Comparison of ENCODE assay signal across 18 cellular contexts in the genomic region with DNA sequence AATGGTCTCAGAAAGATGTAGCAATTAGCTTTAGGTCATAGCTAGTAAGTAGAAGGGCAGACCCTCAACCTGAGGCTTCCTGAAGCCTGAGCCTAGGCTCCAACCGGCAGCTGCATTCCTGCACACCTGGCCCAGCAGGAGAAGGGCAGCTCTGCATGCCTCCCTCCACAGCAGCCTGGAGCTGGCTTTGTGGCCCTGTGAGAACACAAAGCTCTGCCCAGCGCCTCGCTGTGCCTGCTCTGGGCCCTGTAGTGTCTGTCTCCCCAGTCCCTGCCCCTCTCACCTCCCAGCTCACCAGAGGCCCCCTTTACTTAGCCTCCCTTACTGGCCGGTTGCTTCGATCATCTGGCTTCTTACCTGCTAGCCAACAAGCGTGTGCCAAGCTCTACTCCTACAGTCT. TPM values are rescaled to one million over a fixed set of nuclear protein-coding genes. Genes with fewer than 3 reads are reported as not detected.
DNase-seq lines count a peak whose midpoint lies in the region; ATAC-seq and TF ChIP-seq lines count a peak whose summit lies in the region.
"Had no signal": no experiment of that assay in that cellular context is flagged by ENCODE, and none has a peak within 500 bp of the region (broad histone marks: within the 10 kb centered on the region; RNA-seq: fewer than 3 reads in every experiment).

No MANE protein-coding gene starts in this region.

- 95 to 99% (median 97%) methylated on average over 6 of the region's 6 CpGs for WGBS in spleen, 5 donors
- 71 to 80% methylated on average over 5 to 6 of the region's 6 CpGs for WGBS in body of pancreas, 2 donors

- peaks cover under 1% of the 10 kb centered on the region; the same call in 1 of the 2 replicates for H3K79me2 ChIP-seq in GM23338 (replicated peaks; ENCODE audit: insufficient read depth)

- no peak overlapping the region for H3K4me2 ChIP-seq in GM23338

- TF ChIP-seq CTCF in GM23338 (conservative IDR thresholded peaks at IDR 0.05; ENCODE audit: low read depth in 2 of 2) = no peak
- no peak for TF ChIP-seq CTCF in RWPE1 (conservative IDR thresholded peaks at IDR 0.05; ENCODE audit: low read depth)
- TF ChIP-seq CTCF in spleen (IDR thresholded peaks at IDR 0.05 in 8 of 11, conservative IDR thresholded peaks at IDR 0.05 in 3 of 11) = no peak
- no peak for TF ChIP-seq CTCF in GM20000 (IDR thresholded peaks at IDR 0.05; ENCODE audit: extremely low read depth, missing control alignments)
- no peak for TF ChIP-seq CTCF in body of pancreas (IDR thresholded peaks at IDR 0.05)

- TF ChIP-seq POLR2A in spleen (IDR thresholded peaks at IDR 0.05) (no peak), body of pancreas (IDR thresholded peaks at IDR 0.05) (no peak)

- H3K4me3 ChIP-seq in GM23338 = no peak overlapping the region
- H3K4me3 ChIP-seq in spleen = no peak overlapping the region
- no peak overlapping the region for H3K4me3 ChIP-seq in body of pancreas
- H3K4me3 ChIP-seq: GM23248 had no signal

- H3K4me1 Mint-ChIP-seq in GM23338 (no peaks in the 10 kb centered on the region), memory B cell (peaks cover 23% of the 10 kb centered on the region)

- H3K27ac Mint-ChIP-seq in GM23338 (no peak overlapping the region), memory B cell (peak overlapping the region; percentile 50)

- H3K9me3 ChIP-seq in spleen = no peaks in the 10 kb centered on the region
- H3K9me3 ChIP-seq in body of pancreas = no peaks in the 10 kb centered on the region

- H3K36me3 ChIP-seq in GM23338 (ENCODE audit: insufficient read depth) = peaks cover 17% of the 10 kb centered on the region; the same call in 1 of the 2 replicates
- peaks cover 5 to 91% (median 66%) of the 10 kb centered on the region in 6 donors for H3K36me3 ChIP-seq in spleen
- H3K36me3 ChIP-seq in body of pancreas (replicated peaks in 1 of 2; ENCODE audit: insufficient read depth in 1 of 2, low read depth in 2 of 2) = peaks cover 35 to 43% of the 10 kb centered on the region in 2 donors

- H3K4me1 ChIP-seq in GM23338 (ENCODE audit: insufficient read depth) (no peaks in the 10 kb centered on the region), spleen (peaks cover under 1 to 48% (median 31%) of the 10 kb centered on the region in 6 donors), body of pancreas (peaks cover 22% of the 10 kb centered on the region)

- no peaks in the 10 kb centered on the region for H3K9me3 Mint-ChIP-seq in GM23338
- no peaks in the 10 kb centered on the region for H3K9me3 Mint-ChIP-seq in memory B cell
- H3K9me3 Mint-ChIP-seq: CD4-positive, alpha-beta memory T cell; H9 had no signal

- H3K9me2 ChIP-seq in GM23338 (ENCODE audit: insufficient read depth) = no peaks in the 10 kb centered on the region

- H3K4me3 Mint-ChIP-seq in GM23338 = no peak overlapping the region
- H3K4me3 Mint-ChIP-seq in memory B cell = no peak overlapping the region
- H3K4me3 Mint-ChIP-seq: CD4-positive, alpha-beta memory T cell had no signal

- H4K20me1 ChIP-seq in GM23338 (replicated peaks; ENCODE audit: insufficient read depth) = no peaks in the 10 kb centered on the region

- POLR2A ChIA-PET in RWPE1 (lab: Yijun Ruan, JAX; ENCODE audit: low non-redundant PET) = no interaction called here

- H3K36me3 Mint-ChIP-seq in GM23338 (ENCODE audit: low read depth) (peaks cover 55% of the 10 kb centered on the region), memory B cell (peaks cover 19% of the 10 kb centered on the region)

- no peak for DNase-seq in GM23338 (ENCODE audit: low spot score)
- no peak for DNase-seq in RWPE1 (ENCODE audit: low spot score)
- no peak for DNase-seq in memory B cell (ENCODE audit: low spot score in 2 of 2)
- DNase-seq in spleen = peak; percentile 64
- DNase-seq in GM20000 (ENCODE audit: low spot score) = no peak
- no peak for DNase-seq in NCI-H146 (lab: John Stamatoyannopoulos, UW)
- DNase-seq in body of pancreas = no peak
- DNase-seq: C1 segment of cervical spinal cord; Calu3; CD4-positive, alpha-beta memory T cell; COR-L47; DMS53; DMS79 treated with DMSO at 0.1 percent for 48 hours; GF-D8; GM23248; H9 had no signal

- no peak overlapping the region for H2AFZ ChIP-seq in GM23338
- H2AFZ ChIP-seq: GM23248 had no signal

- intact Hi-C loops in spleen (cut with DNase I; ENCODE audit: low total_unique reads) (no loop called here), body of pancreas (cut with DNase I) (no loop called here)

- H3K27me3 Mint-ChIP-seq in GM23338 (ENCODE audit: insufficient read depth, low read depth, poor library complexity) (peaks cover 4% of the 10 kb centered on the region), memory B cell (no peaks in the 10 kb centered on the region)
- H3K27me3 Mint-ChIP-seq: CD4-positive, alpha-beta memory T cell had no signal

- no peak overlapping the region for H3K27ac ChIP-seq in GM23338 (ENCODE audit: low read depth)
- H3K27ac ChIP-seq in RWPE1 = peak overlapping the region; percentile 17; the same call in 1 of the 2 replicates
- H3K27ac ChIP-seq in spleen = peak overlapping the region in 1 of 8 donors; percentile 80
- H3K27ac ChIP-seq in body of pancreas = no peak overlapping the region
- H3K27ac ChIP-seq: GM23248 had no signal

- ATAC-seq in GM23338 = peak; percentile 43
- no peak for ATAC-seq in memory B cell (ENCODE audit: low read depth)
- no peak for ATAC-seq in HG03469 (IDR thresholded peaks at IDR 0.05; ENCODE audit: unreplicated experiment)
- ATAC-seq in body of pancreas = no peak
- ATAC-seq: HCT116 had no signal

- H3K27me3 ChIP-seq in GM23338 (ENCODE audit: insufficient read depth) (no peaks in the 10 kb centered on the region), spleen (replicated peaks in 1 of 7) (no peaks in the 10 kb centered on the region), body of pancreas (no peaks in the 10 kb centered on the region)

- H3F3A ChIP-seq in GM23338 (replicated peaks; ENCODE audit: low read depth) = no peaks in the 10 kb centered on the region

- CTCF ChIA-PET in RWPE1 (lab: Yijun Ruan, JAX) = interaction anchor here (1.1 to 1.4 kb wide), 2 partner anchors 11 to 23 kb away, joined by 3 to 6 read pairs; no protein-coding TSS in a partner anchor

TF ChIP-seq in GM23338, 12 proteins besides CTCF, POLR2A, EP300 and RAD21 (continues in another document):
- TF ChIP-seq, protein P1, sequence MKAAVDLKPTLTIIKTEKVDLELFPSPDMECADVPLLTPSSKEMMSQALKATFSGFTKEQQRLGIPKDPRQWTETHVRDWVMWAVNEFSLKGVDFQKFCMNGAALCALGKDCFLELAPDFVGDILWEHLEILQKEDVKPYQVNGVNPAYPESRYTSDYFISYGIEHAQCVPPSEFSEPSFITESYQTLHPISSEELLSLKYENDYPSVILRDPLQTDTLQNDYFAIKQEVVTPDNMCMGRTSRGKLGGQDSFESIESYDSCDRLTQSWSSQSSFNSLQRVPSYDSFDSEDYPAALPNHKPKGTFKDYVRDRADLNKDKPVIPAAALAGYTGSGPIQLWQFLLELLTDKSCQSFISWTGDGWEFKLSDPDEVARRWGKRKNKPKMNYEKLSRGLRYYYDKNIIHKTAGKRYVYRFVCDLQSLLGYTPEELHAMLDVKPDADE (IDR thresholded peaks at IDR 0.05) = no peak
- no peak for TF ChIP-seq JUNB (IDR thresholded peaks at IDR 0.05; ENCODE audit: unreplicated experiment)
- no peak for TF ChIP-seq ZNF331 (CRISPR knock-in tag; IDR thresholded peaks at IDR 0.05; ENCODE audit: low read depth)
- no peak for TF ChIP-seq EZH2 (IDR thresholded peaks at IDR 0.05; ENCODE audit: low read depth, unreplicated experiment)
- TF ChIP-seq POLR2AphosphoS5 (IDR thresholded peaks at IDR 0.05; ENCODE audit: low read depth) = no peak

RNA-seq across cellular contexts. Expression of gene TMEM214, which starts 6.7 kb away (rescaled TPM):
- total RNA-seq in GM23338 (2014; rRNA removed; shearing (Covaris generic)) = 34.2 and 36.5 TPM in 2 replicates
- polyA plus RNA-seq in GM23338 (2016; fragmentation: Nextera tagmentation; extraction: Ambion mirVana) = 16.2 and 18.4 TPM in 2 replicates
- 10 to 100 TPM; 56.1 to 93.1 (median 73.0) TPM for total RNA-seq in spleen
- polyA plus RNA-seq in spleen = 10 to 100 TPM; 22.3 to 48.9 (median 26.8) TPM
- total RNA-seq in body of pancreas = 100 to 1,000 TPM in 1 of 2 donors, 10 to 100 TPM in 1; 59.9 to 119 TPM

RNA-seq across cellular contexts. Expression of gene AGBL5, which starts 12.0 kb away (rescaled TPM):
- total RNA-seq in GM23338 (2014; rRNA removed; shearing (Covaris generic)) = 31.3 and 32.9 TPM in 2 replicates
- polyA plus RNA-seq in GM23338 (2016; fragmentation: Nextera tagmentation; extraction: Ambion mirVana) (17.9 and 18.5 TPM in 2 replicates), spleen (10 to 100 TPM in 1 of 3 donors, 1 to 10 TPM in 2; 7.1 to 10.5 (median 8.0) TPM)
- total RNA-seq in spleen (10 to 100 TPM; 11.6 to 18.6 (median 14.9) TPM), body of pancreas (10 to 100 TPM in 1 of 2 donors, 1 to 10 TPM in 1; 5.6 to 12.2 TPM)

RNA-seq across cellular contexts. Expression of gene OST4, which starts 32.0 kb away (rescaled TPM):
- 155 and 226 TPM in 2 replicates for total RNA-seq in GM23338 (2014; rRNA removed; shearing (Covaris generic))
- polyA plus RNA-seq in GM23338 (2016; fragmentation: Nextera tagmentation; extraction: Ambion mirVana) (568 and 617 TPM in 2 replicates), spleen (100 to 1,000 TPM; 418 to 556 (median 523) TPM)
- total RNA-seq in spleen (100 to 1,000 TPM; 197 to 292 (median 235) TPM), body of pancreas (100 to 1,000 TPM; 103 to 129 TPM)

RNA-seq across cellular contexts. Expression of gene EMILIN1, which starts 39.0 kb away (rescaled TPM):
- total RNA-seq in GM23338 (2014; rRNA removed; shearing (Covaris generic)) = 4.8 and 15.4 TPM in 2 replicates
- polyA plus RNA-seq in GM23338 (2016; fragmentation: Nextera tagmentation; extraction: Ambion mirVana) (3.2 and 4.5 TPM in 2 replicates), spleen (10 to 100 TPM; 18.3 to 71.4 (median 40.7) TPM)
- total RNA-seq in spleen (100 to 1,000 TPM in 6 of 7 donors, 10 to 100 TPM in 1; 62.5 to 152 (median 112) TPM), body of pancreas (10 to 100 TPM; 21.8 to 24.1 TPM)

RNA-seq across cellular contexts. Expression of gene KHK, which starts 47.1 kb away (rescaled TPM):
- 8.8 and 9.7 TPM in 2 replicates for total RNA-seq in GM23338 (2014; rRNA removed; shearing (Covaris generic))
- polyA plus RNA-seq in GM23338 (2016; fragmentation: Nextera tagmentation; extraction: Ambion mirVana) = 8.4 and 9.7 TPM in 2 replicates
- 1 to 10 TPM; 3.3 to 8.3 (median 3.6) TPM for total RNA-seq in spleen
- polyA plus RNA-seq in spleen = 1 to 10 TPM; 3.3 to 6.4 (median 4.4) TPM
- 1 to 10 TPM; 4.2 to 7.3 TPM for total RNA-seq in body of pancreas
- total RNA-seq: GM23248 had no signal
